8 cellular contexts compared by ENCODE assay signal in the genomic region with DNA sequence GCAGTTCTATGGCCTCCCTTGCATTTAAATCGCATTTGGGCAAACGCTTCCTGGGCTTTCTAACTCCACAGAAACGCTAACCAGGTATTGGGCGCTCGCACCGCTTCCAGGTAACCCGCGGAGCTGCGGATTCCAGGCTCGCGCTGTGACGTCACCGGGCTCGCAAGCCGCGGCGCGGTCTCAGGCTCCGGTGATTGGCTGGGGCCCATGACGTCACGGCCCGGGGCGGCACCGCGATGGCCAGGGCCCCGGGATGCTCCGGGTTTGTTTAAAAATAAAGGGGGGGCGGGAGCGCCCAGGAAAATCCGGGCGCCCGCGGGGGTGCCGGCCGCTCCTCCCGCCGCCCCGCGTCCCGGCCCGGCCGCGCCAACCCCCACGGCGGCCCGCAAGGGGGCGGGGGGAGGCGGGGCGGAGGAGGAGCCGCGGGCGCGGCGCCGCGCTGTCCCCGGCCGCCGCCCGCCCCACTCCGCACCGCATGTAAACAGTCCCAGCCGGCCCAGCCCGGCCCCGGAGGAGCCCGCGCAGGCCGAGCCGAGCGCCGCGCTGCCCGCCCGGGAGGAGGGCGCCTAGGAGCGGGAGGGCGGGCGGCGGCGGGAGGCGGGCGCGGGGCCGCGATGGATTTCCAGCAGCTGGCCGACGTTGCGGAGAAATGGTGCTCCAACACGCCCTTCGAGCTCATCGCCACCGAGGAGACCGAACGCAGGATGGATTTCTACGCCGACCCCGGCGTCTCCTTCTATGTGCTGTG. TPM values are rescaled to one million over a fixed set of nuclear protein-coding genes. Genes with fewer than 3 reads are reported as not detected.
DNase-seq lines count a peak whose midpoint lies in the region; ATAC-seq and TF ChIP-seq lines count a peak whose summit lies in the region.

A gene (plus strand): TSS at position 464 of the 748 bp plus-strand sequence. CDS start 151 bp downstream, at position 615.

- H3K4me2 ChIP-seq in trophoblast cell (ENCODE audit: low read length): peak within 1 kb of the TSS; percentile 100

- peaks cover 2% of the 10 kb centered on the region for H3K79me1 ChIP-seq in trophoblast cell (ENCODE audit: low read length)

- H3K4me3 Mint-ChIP-seq in T-cell: peak within 1 kb of the TSS; percentile 86 to 92 (median 88)

- H3K27ac Mint-ChIP-seq in T-cell: peak within 1 kb of the TSS; percentile 68 to 79

- H2AK5ac ChIP-seq in trophoblast cell (ENCODE audit: low read length): no peak within 1 kb of the TSS

- peak within 1 kb of the TSS; percentile 52 for H3K14ac ChIP-seq in trophoblast cell (ENCODE audit: low read length)

- intact Hi-C loops in adrenal gland (cut with DNase I): no loop called here
- intact Hi-C loops in heart right ventricle (cut with DNase I): loop anchor here in 1 of 10 donors (5.0 kb wide), 1 partner anchor 107 kb away; a partner anchor contains a TSS
- intact Hi-C loops in thyroid gland (cut with DNase I): loop anchor here (10.0 kb wide), 1 partner anchor 110 kb away; a partner anchor contains a TSS

- H4K12ac ChIP-seq in trophoblast cell (ENCODE audit: low read depth, low read length): no peak within 1 kb of the TSS

- H3K9me3 ChIP-seq in adrenal gland (replicated peaks in 1 of 3) (no peaks in the 10 kb centered on the region), heart right ventricle (no peaks in the 10 kb centered on the region), trophoblast cell (ENCODE audit: insufficient read depth, low read depth, low read length) (peaks cover 3% of the 10 kb centered on the region), thyroid gland (no peaks in the 10 kb centered on the region)

- no peak within 1 kb of the TSS for H2BK5ac ChIP-seq in trophoblast cell (ENCODE audit: low read depth, low read length, poor library complexity)

- DNase-seq in GM10266 (ENCODE audit: extremely low spot score) (peak; percentile 97), NCI-H1105 treated with DMSO at 0.1 percent for 48 hours (lab: John Stamatoyannopoulos, UW) (peak; percentile 92), T-cell (peak; percentile 64 to 92 (median 82)), adrenal gland (peak; percentile 85 to 95 (median 89)), heart right ventricle (peak; percentile 86 to 90), trophoblast cell (peak; percentile 73 to 85), thyroid gland (peak; percentile 82 to 85)

- TF ChIP-seq POLR2A in adrenal gland (IDR thresholded peaks at IDR 0.05): peak; percentile 19 to 63
- TF ChIP-seq POLR2A in thyroid gland (IDR thresholded peaks at IDR 0.05): peak; percentile 42 to 82

- H3K4me1 Mint-ChIP-seq in T-cell: peaks cover 11 to 19% (median 17%) of the 10 kb centered on the region in 3 donors

- H2BK120ac ChIP-seq in trophoblast cell (ENCODE audit: insufficient read depth, low read length, poor library complexity): peak within 1 kb of the TSS; percentile 24

- H3K36me3 Mint-ChIP-seq in T-cell: peaks cover under 1% of the 10 kb centered on the region

- TF ChIP-seq CTCF in GM10266 (IDR thresholded peaks at IDR 0.05; ENCODE audit: control insufficient read depth, insufficient read depth, low read depth, missing control alignments) (no peak), adrenal gland (IDR thresholded peaks at IDR 0.05) (peak in 2 of 6 experiments; percentile 9 to 26), heart right ventricle (IDR thresholded peaks at IDR 0.05) (no peak), thyroid gland (IDR thresholded peaks at IDR 0.05) (peak in 2 of 6 experiments; percentile 2 to 27)

- H3K36me3 ChIP-seq in adrenal gland (replicated peaks in 1 of 2) (no peaks in the 10 kb centered on the region), heart right ventricle (no peaks in the 10 kb centered on the region), trophoblast cell (ENCODE audit: control insufficient read depth in 1 of 2, insufficient read depth in 2 of 2, low read length in 2 of 2) (no peaks in the 10 kb centered on the region), thyroid gland (no peaks in the 10 kb centered on the region)

- H3K4me3 ChIP-seq in adrenal gland (peak within 1 kb of the TSS; percentile 6 to 89 (median 36)), heart right ventricle (peak within 1 kb of the TSS; percentile 68 to 99 (median 94)), trophoblast cell (ENCODE audit: low read depth, low read length) (peak within 1 kb of the TSS; percentile 74), thyroid gland (replicated peaks in 1 of 3) (peak within 1 kb of the TSS; percentile 49 to 80 (median 73))

- H3K18ac ChIP-seq in trophoblast cell (ENCODE audit: low read length): peak within 1 kb of the TSS; percentile 77

- peaks cover 2 to 6% of the 10 kb centered on the region in 2 donors for H3K27me3 Mint-ChIP-seq in T-cell

- peak within 1 kb of the TSS; percentile 91 for H2AFZ ChIP-seq in trophoblast cell (ENCODE audit: insufficient read depth, low read length, poor library complexity)

- H2BK12ac ChIP-seq in trophoblast cell (ENCODE audit: low read length): no peak within 1 kb of the TSS

- H3K4me1 ChIP-seq in adrenal gland (replicated peaks in 1 of 2): peaks cover 0 to 6% of the 10 kb centered on the region in 2 donors
- peaks cover 0 to 40% (median 14%) of the 10 kb centered on the region in 9 donors for H3K4me1 ChIP-seq in heart right ventricle
- peaks cover 5 to 7% of the 10 kb centered on the region in 2 experiments for H3K4me1 ChIP-seq in trophoblast cell (ENCODE audit: control insufficient read depth in 1 of 2, insufficient read depth in 2 of 2, low read length in 2 of 2)
- peaks cover 5 to 18% of the 10 kb centered on the region in 2 donors for H3K4me1 ChIP-seq in thyroid gland

- no peaks in the 10 kb centered on the region for H3K9me3 Mint-ChIP-seq in T-cell

- 0 to 1% (median 1%) methylated on average over 19 to 98 of the region's 98 CpGs for WGBS in adrenal gland, 4 donors
- 0 to 1% methylated on average over 47 to 90 of the region's 98 CpGs for WGBS in heart right ventricle, 2 donors
- whole genome bisulfite sequencing in trophoblast cell (ENCODE audit: extremely low coverage, insufficient coverage, insufficient read length): no CpG with 5 or more reads among the region's 98 CpGs
- WGBS in thyroid gland, 2 donors: 0% methylated on average over 7 to 11 of the region's 98 CpGs

- peak within 1 kb of the TSS; percentile 25 for H3K4ac ChIP-seq in trophoblast cell (ENCODE audit: low read depth, low read length)

- peak within 1 kb of the TSS in 4 of 5 donors; percentile 65 to 91 (median 76) for H3K27ac ChIP-seq in adrenal gland
- peak within 1 kb of the TSS; percentile 87 to 95 (median 92) for H3K27ac ChIP-seq in heart right ventricle
- H3K27ac ChIP-seq in trophoblast cell (ENCODE audit: low read depth, low read length): no peak within 1 kb of the TSS
- peak within 1 kb of the TSS; percentile 81 to 89 (median 81) for H3K27ac ChIP-seq in thyroid gland

- CTCF ChIA-PET in T-cell (lab: Charles Lee): interaction anchor here in 1 of 2 donors (0.8 kb wide), 1 partner anchor 8 kb away, joined by 3 read pairs; no protein-coding TSS in a partner anchor

- H4K8ac ChIP-seq in trophoblast cell (ENCODE audit: low read depth, low read length): peak within 1 kb of the TSS; percentile 77

- no peak within 1 kb of the TSS for H3K23ac ChIP-seq in trophoblast cell (ENCODE audit: low read length)

- POLR2A ChIA-PET in T-cell (lab: Charles Lee): interaction anchor here (0.6 to 1.5 kb wide), 3 partner anchors 108 to 211 kb away, joined by 3 to 11 read pairs (median 5); no protein-coding TSS in a partner anchor

- H4K91ac ChIP-seq in trophoblast cell (ENCODE audit: low read depth, low read length): no peak within 1 kb of the TSS

- peak within 1 kb of the TSS; percentile 36 for H3K9ac ChIP-seq in trophoblast cell (ENCODE audit: low read length)

- H3K27me3 ChIP-seq in adrenal gland (no peaks in the 10 kb centered on the region), heart right ventricle (no peaks in the 10 kb centered on the region), trophoblast cell (ENCODE audit: insufficient read depth, low read length) (peaks cover 22% of the 10 kb centered on the region), thyroid gland (no peaks in the 10 kb centered on the region)

- ATAC-seq in HG02678 (IDR thresholded peaks at IDR 0.05; ENCODE audit: unreplicated experiment) (peak; percentile 87), T-cell (replicated peaks in 1 of 4) (peak; percentile 85 to 89 (median 86)), heart right ventricle (peak; percentile 80 to 95 (median 84))

- H3K79me2 ChIP-seq in trophoblast cell (ENCODE audit: control insufficient read depth, insufficient read depth, low read length, poor library complexity): no peaks in the 10 kb centered on the region

RNA-seq across cellular contexts. Expression of the gene that starts here (rescaled TPM):
- total RNA-seq in T-cell (10 to 100 TPM; 17.3 to 26.3 (median 22.8) TPM), adrenal gland (10 to 100 TPM in 1 of 8 donors, 1 to 10 TPM in 7; 4.6 to 15.6 (median 6.9) TPM), heart right ventricle (10 to 100 TPM; 16.2 to 46.4 (median 31.7) TPM), thyroid gland (10 to 100 TPM; 32.0 to 86.3 (median 44.0) TPM)
- polyA plus RNA-seq in adrenal gland (10 to 100 TPM in 1 of 3 donors, 1 to 10 TPM in 2; 6.6 to 11.3 (median 9.6) TPM), heart right ventricle (10 to 100 TPM in 1 of 2 donors, 1 to 10 TPM in 1; 8.8 to 11.0 TPM)
- 1.4 and 1.6 TPM in 2 replicates for polyA plus RNA-seq in trophoblast cell (2013)

Comparison
In these comparisons a context has a peak if more than half of its experiments do, and no peak if none do; other contexts are left out.
1. H3K4me3 ChIP-seq: peak in every context shown above with its lines; median percentile 94 in heart right ventricle; 74 in trophoblast cell; 73 in thyroid gland; 36 in adrenal gland.